1 cellular context compared by ENCODE assay signal in the genomic region with DNA sequence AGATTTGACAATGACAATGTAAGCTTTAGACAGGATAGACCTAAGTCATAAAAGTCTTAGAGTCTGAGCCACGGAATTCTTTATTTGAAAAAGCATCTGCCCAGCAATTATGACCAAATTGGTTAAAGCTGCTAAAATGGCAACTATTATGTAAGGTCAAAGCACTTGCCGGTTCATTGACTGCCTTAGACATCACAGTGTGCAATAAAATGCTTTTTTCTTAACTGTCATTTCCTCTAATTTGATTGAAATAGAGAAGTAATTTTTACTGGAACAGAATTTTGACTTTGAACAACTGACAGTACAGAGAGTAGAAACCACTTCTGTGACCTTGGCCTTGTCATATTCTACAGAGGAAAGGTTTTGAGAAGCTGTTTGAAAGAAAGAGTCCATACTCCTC.
TF ChIP-seq lines count a peak whose summit lies in the region.

No MANE protein-coding gene starts in this region.

TF ChIP-seq in WTC11, 78 proteins besides CTCF, POLR2A, EP300 and RAD21 (continued from another document):
- no peak for TF ChIP-seq ZBTB43 (CRISPR knock-in tag; IDR thresholded peaks at IDR 0.05)
- no peak for TF ChIP-seq SOX15 (CRISPR knock-in tag; IDR thresholded peaks at IDR 0.05)
- no peak for TF ChIP-seq ATF6 (CRISPR knock-in tag; IDR thresholded peaks at IDR 0.05)
- no peak for TF ChIP-seq NFYB (CRISPR knock-in tag; conservative IDR thresholded peaks at IDR 0.05; ENCODE audit: low read depth)
- TF ChIP-seq SMAD3 (CRISPR knock-in tag; IDR thresholded peaks at IDR 0.05; ENCODE audit: borderline replicate concordance), result no peak
- TF ChIP-seq, protein P1, sequence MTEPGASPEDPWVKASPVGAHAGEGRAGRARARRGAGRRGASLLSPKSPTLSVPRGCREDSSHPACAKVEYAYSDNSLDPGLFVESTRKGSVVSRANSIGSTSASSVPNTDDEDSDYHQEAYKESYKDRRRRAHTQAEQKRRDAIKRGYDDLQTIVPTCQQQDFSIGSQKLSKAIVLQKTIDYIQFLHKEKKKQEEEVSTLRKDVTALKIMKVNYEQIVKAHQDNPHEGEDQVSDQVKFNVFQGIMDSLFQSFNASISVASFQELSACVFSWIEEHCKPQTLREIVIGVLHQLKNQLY (CRISPR knock-in tag; IDR thresholded peaks at IDR 0.05), result no peak
- no peak for TF ChIP-seq ZNF416 (CRISPR knock-in tag; IDR thresholded peaks at IDR 0.05)
TF ChIP-seq in WTC11: peak in this region for 0.
